ENCODE assay signal across 19 cellular contexts in the genomic region with DNA sequence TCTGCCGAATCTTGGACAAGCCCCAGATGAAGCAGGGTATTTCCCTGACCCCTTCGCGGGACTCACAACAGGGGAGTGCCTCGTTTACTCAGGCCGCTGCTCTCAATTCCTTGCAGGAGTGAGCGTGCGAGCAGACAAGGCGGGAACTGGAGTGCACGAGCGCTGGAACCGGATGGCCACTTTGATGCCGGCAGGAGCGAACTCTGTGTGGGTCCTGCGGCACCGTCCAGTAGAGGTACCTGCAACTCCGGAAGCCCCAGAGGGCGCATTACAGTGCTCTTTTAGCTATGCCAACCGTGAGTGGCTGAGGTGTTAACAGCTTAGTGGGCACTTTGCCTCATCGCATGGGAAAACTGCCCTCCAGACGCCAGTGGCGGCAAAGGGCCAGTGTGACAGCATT.
"Had no signal": no experiment of that assay in that cellular context is flagged by ENCODE, and none has a peak within 500 bp of the region (broad histone marks: within the 10 kb centered on the region; RNA-seq: fewer than 3 reads in every experiment).

No MANE protein-coding gene starts in this region.

- H3K4me2 ChIP-seq: KMS-11 had no signal

- DNase-seq: activated CD4-positive, alpha-beta T cell treated with anti-CD3 and anti-CD28 coated beads for 48 hours; activated CD4-positive, alpha-beta T cell treated with anti-CD3 and anti-CD28 coated beads, Interleukin-2, amount 50 U/mL, for 4 hours; activated CD4-positive, CD25-positive, alpha-beta regulatory T cell treated with anti-CD3 and anti-CD28 coated beads, Interleukin-2, amount 50 U/mL, for 72 hours; activated CD8-positive, alpha-beta T cell treated with anti-CD3 and anti-CD28 coated beads, Interleukin-2, amount 10 ng/mL, durations not matched to agents 7 days and 5 days; activated effector memory CD4-positive, alpha-beta T cell treated with Interleukin-2 at 50 U/mL for 16 hours; activated naive CD4-positive, alpha-beta T cell; activated T-cell treated with anti-CD3 and anti-CD28 coated beads, Interleukin-2, amount 50 U/mL, for 24 hours; body of pancreas; NCI-H1092; NCI-H1436; NCI-H2029 treated with DMSO at 0.1 percent for 48 hours; NCI-H524; Peyer's patch; Right ventricle myocardium superior had no signal

- H3K4me3 ChIP-seq: ascending aorta, body of pancreas, Peyer's patch, SJSA1 had no signal

- H3K36me3 ChIP-seq: ascending aorta, Peyer's patch, SJSA1 had no signal

- H3K27ac ChIP-seq: ascending aorta, body of pancreas, KMS-11, Peyer's patch, RWPE1, SJSA1 had no signal

- ATAC-seq: activated CD8-positive, alpha-beta T cell treated with anti-CD3 and anti-CD28 coated beads, Interleukin-2, amount 10 ng/mL, durations not matched to agents 7 days and 5 days; body of pancreas; SK-N-SH treated with all-trans-retinoic acid at 6 μM for 48 hours had no signal

- H3K4me1 ChIP-seq: ascending aorta, Peyer's patch, SJSA1 had no signal

- H3K9ac ChIP-seq: KMS-11 had no signal

- H3K27me3 ChIP-seq: ascending aorta, body of pancreas, Peyer's patch, SJSA1 had no signal

- H3K9me3 ChIP-seq: ascending aorta, body of pancreas, Peyer's patch, SJSA1 had no signal
